In the genomic region with DNA sequence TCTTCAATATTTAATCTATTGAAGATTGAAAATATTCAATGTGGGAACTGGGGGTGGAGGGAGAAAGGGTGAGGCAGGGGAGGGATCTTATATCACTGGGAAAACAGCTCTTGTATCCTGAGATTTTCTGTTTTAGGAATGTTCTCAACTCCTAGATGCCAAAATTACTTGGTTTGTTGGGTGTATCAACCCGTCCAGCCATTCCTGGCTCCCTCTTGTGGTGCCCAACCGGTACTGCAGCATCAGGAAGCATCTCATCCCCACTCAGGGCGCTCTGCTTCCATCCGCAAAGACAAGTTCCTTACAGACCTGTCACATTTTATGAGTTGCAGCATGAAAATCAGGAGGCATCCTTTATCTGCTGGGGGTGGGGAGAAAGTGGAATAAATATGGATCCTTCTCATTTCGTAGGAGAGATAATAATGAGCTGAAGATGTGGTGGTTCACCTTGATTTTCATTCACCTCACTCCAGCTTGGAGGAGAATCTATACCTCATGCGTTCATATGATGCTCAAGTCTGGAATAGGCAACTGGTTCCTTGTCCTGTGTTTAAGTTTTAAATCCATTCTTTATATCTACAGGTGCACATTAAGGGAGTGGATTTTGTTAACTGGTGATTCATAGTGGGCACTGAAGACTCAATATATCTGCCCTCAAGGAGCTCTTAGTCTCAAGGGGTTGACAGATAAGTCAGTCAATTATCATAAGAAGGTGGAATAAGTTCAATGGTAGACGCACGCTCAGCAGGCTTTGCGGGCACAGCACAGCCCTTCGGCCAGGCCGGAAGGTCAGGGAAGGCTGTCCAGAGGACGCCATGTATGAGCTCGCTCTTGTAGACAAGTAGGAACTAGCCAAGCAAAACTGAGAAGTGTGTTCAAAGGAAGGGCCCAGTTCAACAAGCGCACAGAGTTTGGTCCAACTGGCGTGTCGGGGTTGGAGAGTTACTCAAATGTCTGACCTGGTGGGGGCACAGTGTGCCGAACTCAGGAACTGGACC, we compare ENCODE assay signal across 8 cellular contexts.
DNase-seq lines count a peak whose midpoint lies in the region; ATAC-seq and TF ChIP-seq lines count a peak whose summit lies in the region.

No MANE protein-coding gene starts in this region.

- H4K20me1 ChIP-seq in DOHH2 (ENCODE audit: control insufficient read depth, insufficient read depth, low read depth, low read length) = no peaks in the 10 kb centered on the region

- H3F3A ChIP-seq in DOHH2 (ENCODE audit: control insufficient read depth, insufficient read depth) = no peaks in the 10 kb centered on the region

- peaks cover 8% of the 10 kb centered on the region for H3K36me3 Mint-ChIP-seq in central memory CD8-positive, alpha-beta T cell (ENCODE audit: insufficient read depth)

- no peak overlapping the region for H3K4me2 ChIP-seq in DOHH2 (ENCODE audit: low read length)

- H3K9me3 ChIP-seq in DOHH2 (ENCODE audit: control insufficient read depth, insufficient read depth, low read length) = no peaks in the 10 kb centered on the region

- ATAC-seq in GM21526 (IDR thresholded peaks at IDR 0.05; ENCODE audit: low FRiP score, unreplicated experiment) (peak; percentile 90), GM18519 (IDR thresholded peaks at IDR 0.05; ENCODE audit: low FRiP score, unreplicated experiment) (no peak)
- peak; percentile 46 for ATAC-seq in central memory CD8-positive, alpha-beta T cell (replicated peaks; ENCODE audit: extremely low read depth, poor library complexity, severe bottlenecking)

- no peaks in the 10 kb centered on the region for H3K79me2 ChIP-seq in DOHH2 (ENCODE audit: control insufficient read depth, low read length)

- DNase-seq in M059J (ENCODE audit: low read depth) = peak; percentile 42
- peak; percentile 40 for DNase-seq in activated CD4-positive, alpha-beta T cell treated with anti-CD3 and anti-CD28 coated beads for 1 hour
- DNase-seq in central memory CD8-positive, alpha-beta T cell (ENCODE audit: low spot score in 2 of 2) = peak; percentile 29 to 37
- DNase-seq in left kidney (ENCODE audit: low read depth, low spot score) = peak; percentile 65
- peak; percentile 31 to 51 for DNase-seq in stimulated activated CD4-positive, alpha-beta T cell treated with anti-CD3 and anti-CD28 coated beads, Interleukin-4, amount 100 ng/mL, for 48 hours (ENCODE audit: low read depth in 2 of 2)

- no peak overlapping the region for H3K27ac ChIP-seq in DOHH2 (ENCODE audit: low read depth, low read length)

- no peaks in the 10 kb centered on the region for H3K9me3 Mint-ChIP-seq in central memory CD8-positive, alpha-beta T cell

- H3K27me3 ChIP-seq in DOHH2 (ENCODE audit: control insufficient read depth, low read length) = no peaks in the 10 kb centered on the region

- H3K27me3 Mint-ChIP-seq in central memory CD8-positive, alpha-beta T cell = no peaks in the 10 kb centered on the region

- peak; percentile 98 for TF ChIP-seq CTCF in DOHH2 (IDR thresholded peaks at IDR 0.05; ENCODE audit: low read depth, low read length, poor library complexity, severe bottlenecking)

- H3K4me3 Mint-ChIP-seq in central memory CD8-positive, alpha-beta T cell = no peak overlapping the region

- H3K4me3 ChIP-seq in DOHH2 (ENCODE audit: low read length) = no peak overlapping the region

- H3K4me1 Mint-ChIP-seq in central memory CD8-positive, alpha-beta T cell = peaks cover 10% of the 10 kb centered on the region

- H3K27ac Mint-ChIP-seq in central memory CD8-positive, alpha-beta T cell (ENCODE audit: low read depth) = peak overlapping the region; percentile 25

- H3K4me1 ChIP-seq in DOHH2 (ENCODE audit: control insufficient read depth, low read length) = peaks cover 25% of the 10 kb centered on the region

- no peaks in the 10 kb centered on the region for H3K9me2 ChIP-seq in DOHH2 (replicated peaks; ENCODE audit: control insufficient read depth, low read length)

- no peaks in the 10 kb centered on the region for H3K36me3 ChIP-seq in DOHH2 (ENCODE audit: control insufficient read depth, low read length)
